In the genomic region with DNA sequence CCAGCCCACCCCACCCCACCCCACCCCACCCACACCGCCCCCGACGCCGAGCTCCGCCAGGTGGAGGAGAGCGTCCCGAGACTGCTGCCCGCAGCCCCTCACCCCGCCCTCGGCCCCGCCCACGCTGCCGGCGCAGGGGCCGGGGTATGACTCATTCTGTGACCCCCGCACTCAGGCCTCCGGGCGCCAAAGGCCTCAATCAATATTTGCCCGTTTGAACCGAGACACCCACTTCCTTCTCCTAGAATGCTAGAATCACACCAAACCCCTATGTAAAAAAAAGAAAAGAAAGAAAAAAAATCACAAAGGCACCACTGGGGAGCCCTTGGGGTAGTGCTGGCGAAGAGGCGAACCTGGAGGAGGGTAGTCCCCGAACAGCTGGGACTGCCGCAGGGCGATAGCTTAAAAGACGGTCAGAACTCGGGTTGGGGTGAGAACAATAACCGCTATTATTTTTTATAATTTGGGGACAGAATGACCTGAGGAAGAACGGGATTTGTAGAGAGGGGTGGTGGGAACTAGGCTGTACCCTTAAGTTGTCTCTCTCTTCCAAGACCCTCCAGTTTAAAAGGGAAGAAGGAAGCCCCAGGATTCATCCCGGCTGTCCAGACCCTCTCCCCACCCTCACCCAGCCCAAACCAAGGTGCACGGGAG, we compare ENCODE assay signal across 1 cellular context.
TF ChIP-seq lines count a peak whose summit lies in the region.

No MANE protein-coding gene starts in this region.

TF ChIP-seq in HEK293, 187 proteins besides CTCF, POLR2A, EP300 and RAD21 (continued from another document):
- TF ChIP-seq, protein P1, sequence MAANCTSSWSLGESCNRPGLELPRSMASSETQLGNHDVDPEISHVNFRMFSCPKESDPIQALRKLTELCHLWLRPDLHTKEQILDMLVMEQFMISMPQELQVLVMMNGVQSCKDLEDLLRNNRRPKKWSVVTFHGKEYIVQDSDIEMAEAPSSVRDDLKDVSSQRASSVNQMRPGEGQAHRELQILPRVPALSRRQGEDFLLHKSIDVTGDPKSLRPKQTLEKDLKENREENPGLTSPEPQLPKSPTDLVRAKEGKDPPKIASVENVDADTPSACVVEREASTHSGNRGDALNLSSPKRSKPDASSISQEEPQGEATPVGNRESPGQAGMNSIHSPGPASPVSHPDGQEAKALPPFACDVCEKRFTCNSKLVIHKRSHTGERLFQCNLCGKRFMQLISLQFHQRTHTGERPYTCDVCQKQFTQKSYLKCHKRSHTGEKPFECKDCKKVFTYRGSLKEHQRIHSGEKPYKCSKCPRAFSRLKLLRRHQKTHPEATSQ (tag by site-specific recombination; IDR thresholded peaks at IDR 0.05) = no peak
- TF ChIP-seq ZBTB20 (tag by site-specific recombination; IDR thresholded peaks at IDR 0.05) (no peak), BCL11B (tag by site-specific recombination; IDR thresholded peaks at IDR 0.05; ENCODE audit: low read depth) (peak; percentile 88), ZNF140 (tag by site-specific recombination; IDR thresholded peaks at IDR 0.05) (no peak), ZFHX2 (tag by site-specific recombination; conservative IDR thresholded peaks at IDR 0.05) (peak; percentile 96), ZNF335 (tag by site-specific recombination; conservative IDR thresholded peaks at IDR 0.05) (peak; percentile 96), ZNF146 (tag by site-specific recombination; IDR thresholded peaks at IDR 0.05) (no peak), KLF1 (tag by site-specific recombination; IDR thresholded peaks at IDR 0.05) (no peak; the same call in 1 of the 2 replicates), ZNF776 (tag by site-specific recombination; IDR thresholded peaks at IDR 0.05; ENCODE audit: borderline replicate concordance) (no peak), ZFP3 (tag by site-specific recombination; IDR thresholded peaks at IDR 0.05; ENCODE audit: low read depth) (no peak), ZBTB1 (tag by site-specific recombination; IDR thresholded peaks at IDR 0.05) (peak; percentile 88; the same call in 1 of the 2 replicates), OSR2 (tag by site-specific recombination; IDR thresholded peaks at IDR 0.05) (no peak)
- TF ChIP-seq, protein P2, sequence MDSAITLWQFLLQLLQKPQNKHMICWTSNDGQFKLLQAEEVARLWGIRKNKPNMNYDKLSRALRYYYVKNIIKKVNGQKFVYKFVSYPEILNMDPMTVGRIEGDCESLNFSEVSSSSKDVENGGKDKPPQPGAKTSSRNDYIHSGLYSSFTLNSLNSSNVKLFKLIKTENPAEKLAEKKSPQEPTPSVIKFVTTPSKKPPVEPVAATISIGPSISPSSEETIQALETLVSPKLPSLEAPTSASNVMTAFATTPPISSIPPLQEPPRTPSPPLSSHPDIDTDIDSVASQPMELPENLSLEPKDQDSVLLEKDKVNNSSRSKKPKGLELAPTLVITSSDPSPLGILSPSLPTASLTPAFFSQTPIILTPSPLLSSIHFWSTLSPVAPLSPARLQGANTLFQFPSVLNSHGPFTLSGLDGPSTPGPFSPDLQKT (IDR thresholded peaks at IDR 0.05; ENCODE audit: borderline replicate concordance, low read depth, low read length) = no peak
- TF ChIP-seq, protein P3, sequence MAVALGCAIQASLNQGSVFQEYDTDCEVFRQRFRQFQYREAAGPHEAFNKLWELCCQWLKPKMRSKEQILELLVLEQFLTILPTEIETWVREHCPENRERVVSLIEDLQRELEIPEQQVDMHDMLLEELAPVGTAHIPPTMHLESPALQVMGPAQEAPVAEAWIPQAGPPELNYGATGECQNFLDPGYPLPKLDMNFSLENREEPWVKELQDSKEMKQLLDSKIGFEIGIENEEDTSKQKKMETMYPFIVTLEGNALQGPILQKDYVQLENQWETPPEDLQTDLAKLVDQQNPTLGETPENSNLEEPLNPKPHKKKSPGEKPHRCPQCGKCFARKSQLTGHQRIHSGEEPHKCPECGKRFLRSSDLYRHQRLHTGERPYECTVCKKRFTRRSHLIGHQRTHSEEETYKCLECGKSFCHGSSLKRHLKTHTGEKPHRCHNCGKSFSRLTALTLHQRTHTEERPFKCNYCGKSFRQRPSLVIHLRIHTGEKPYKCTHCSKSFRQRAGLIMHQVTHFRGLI (tag by site-specific recombination; IDR thresholded peaks at IDR 0.05) = no peak
